8 cellular contexts compared by ENCODE assay signal in genomic region chr19:39390759-39391592, GRCh38. TPM values are rescaled to one million over a fixed set of nuclear protein-coding genes. Genes with fewer than 3 reads are reported as not detected.
A peak's percentile ranks its signal among the peaks of the same experiment; 100 is the strongest.
DNase-seq lines count a peak whose midpoint lies in the region; ATAC-seq and TF ChIP-seq lines count a peak whose summit lies in the region.

MED29 (plus strand) TSS chr19:39391378; CDS start chr19:39391423, 45 bp downstream.
PAF1 (minus strand) TSS chr19:39391106; CDS start chr19:39390864, 242 bp downstream.

- peak in 2 of 4 experiments; percentile 8 to 29 for TF ChIP-seq CTCF in prostate gland (IDR thresholded peaks at IDR 0.05)

- intact Hi-C loops in left ventricle myocardium superior (cut with micrococcal nuclease) = no loop called here
- intact Hi-C loops in prostate gland (cut with DNase I) = loop anchor here (2.0 kb wide), 1 partner anchor 48 kb away; the partner anchor contains the start of gene SAMD4B

- TF ChIP-seq POLR2A in prostate gland (IDR thresholded peaks at IDR 0.05) = peak; percentile 86

- H3K4me1 ChIP-seq in prostate gland (replicated peaks) = peaks cover 8% of the 10 kb centered on the region
- no peaks in the 10 kb centered on the region for H3K4me1 ChIP-seq in urinary bladder (ENCODE audit: insufficient read depth)

- H3K27ac ChIP-seq in angular gyrus (ENCODE audit: low read depth, low read length) (peak within 1 kb of the TSS; percentile 98), prostate gland (peak within 1 kb of the TSS; percentile 98 to 99), urinary bladder (ENCODE audit: low read depth) (peak within 1 kb of the TSS; percentile 96)

- under 1% methylated on average over 68 of the region's 68 CpGs for WGBS in prostate gland
- under 1% methylated on average over 68 of the region's 68 CpGs for WGBS in urinary bladder

- peaks cover 0 to 27% of the 10 kb centered on the region in 2 donors for H3K36me3 ChIP-seq in prostate gland
- no peaks in the 10 kb centered on the region for H3K36me3 ChIP-seq in urinary bladder (ENCODE audit: insufficient read depth)

- H3K27me3 ChIP-seq in prostate gland (replicated peaks; ENCODE audit: insufficient read depth) = no peaks in the 10 kb centered on the region

- ATAC-seq in GM18498 (IDR thresholded peaks at IDR 0.05; ENCODE audit: unreplicated experiment) (peak; percentile 92), HG02938 (IDR thresholded peaks at IDR 0.05; ENCODE audit: unreplicated experiment) (peak; percentile 93), left ventricle myocardium superior (peak; percentile 97)

- H3K4me3 ChIP-seq in prostate gland (peak within 1 kb of the TSS; percentile 76 to 89), urinary bladder (ENCODE audit: low read depth, low read length) (peak within 1 kb of the TSS; percentile 62)

- DNase-seq in NCI-H187 (lab: John Stamatoyannopoulos, UW) (peak; percentile 97 to 100), T-helper 2 cell (peak; percentile 87 to 100 (median 96)), left ventricle myocardium superior (peak; percentile 96), prostate gland (ENCODE audit: low spot score) (peak; percentile 99)

- H3K9me3 ChIP-seq in prostate gland = no peaks in the 10 kb centered on the region

RNA-seq across cellular contexts. Expression of gene MED29, which starts in this region (rescaled TPM):
- 22.2 TPM for total RNA-seq in left ventricle myocardium superior
- total RNA-seq in prostate gland = 10 to 100 TPM; 50.2 to 56.4 TPM
- 14.8 TPM for total RNA-seq in urinary bladder
- 50.0 TPM for polyA plus RNA-seq in urinary bladder

RNA-seq across cellular contexts. Expression of gene PAF1, which starts in this region (rescaled TPM):
- total RNA-seq in left ventricle myocardium superior (34.8 TPM), prostate gland (10 to 100 TPM; 47.5 to 63.6 TPM), urinary bladder (11.7 TPM)
- polyA plus RNA-seq in urinary bladder = 52.8 TPM

Comparison
In these comparisons a context has a peak if more than half of its experiments do, and no peak if none do; other contexts are left out.
1. Peak in every context shown above with its lines: DNase-seq, ATAC-seq, H3K4me3 ChIP-seq and H3K27ac ChIP-seq.